ENCODE assay signal across 21 cellular contexts in the genomic region with DNA sequence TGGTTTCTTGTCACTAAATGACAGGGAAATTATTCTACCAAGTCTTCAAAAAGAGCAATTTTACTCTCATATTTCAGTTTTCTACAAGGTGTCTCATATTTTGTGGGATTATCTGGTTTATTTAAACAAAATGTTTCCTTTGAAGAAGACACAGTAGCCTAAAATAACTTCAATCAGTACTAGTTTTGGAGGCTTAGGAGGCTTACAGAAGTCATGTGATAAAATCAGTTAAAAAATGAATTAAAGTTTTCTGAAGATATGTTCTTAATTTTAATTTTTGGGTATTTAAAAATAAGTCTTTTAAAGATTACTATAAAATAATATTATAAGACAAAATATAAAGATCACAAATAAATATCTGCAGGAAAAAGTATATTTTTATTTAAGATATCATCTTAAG.
DNase-seq lines count a peak whose midpoint lies in the region; ATAC-seq, FAIRE-seq and TF ChIP-seq lines count a peak whose summit lies in the region.
"Had no signal": no experiment of that assay in that cellular context is flagged by ENCODE, and none has a peak within 500 bp of the region (broad histone marks: within the 10 kb centered on the region; RNA-seq: fewer than 3 reads in every experiment).

No MANE protein-coding gene starts in this region.

- no peak for TF ChIP-seq CTCF in HepG2 (CRISPR knock-in tag; IDR thresholded peaks at IDR 0.05)
- no peak for TF ChIP-seq CTCF in right lobe of liver (IDR thresholded peaks at IDR 0.05)
- TF ChIP-seq CTCF in kidney (IDR thresholded peaks at IDR 0.05; ENCODE audit: borderline replicate concordance, extremely low read depth, insufficient read depth), result no peak

- no peaks in the 10 kb centered on the region for H4K20me1 ChIP-seq in HepG2 (ENCODE audit: insufficient read depth, low read length)
- H4K20me1 ChIP-seq: BLaER1 had no signal

- no peak overlapping the region for H3K4me2 ChIP-seq in HepG2 (ENCODE audit: low read depth, low read length)
- H3K4me2 ChIP-seq: BLaER1 had no signal

- no peak overlapping the region for H2AFZ ChIP-seq in HepG2 (ENCODE audit: low read length)
- H2AFZ ChIP-seq: GM23248 had no signal

- no peak for FAIRE-seq in HepG2 (lab: Jason Lieb, UNC)
- peak; percentile 15 for FAIRE-seq in kidney (lab: Jason Lieb, UNC)
- peak; percentile 74 for FAIRE-seq in small intestine (lab: Jason Lieb, UNC)
- FAIRE-seq: A204.1, G401.6, GM12892, GM19239, H1 had no signal

- H3K4me3 ChIP-seq in HepG2 (replicated peaks in 1 of 3; ENCODE audit: insufficient read depth in 1 of 3, low read depth in 2 of 3, low read length in 3 of 3) (no peak overlapping the region), right lobe of liver (no peak overlapping the region), kidney (ENCODE audit: low read length in 2 of 2) (no peak overlapping the region), small intestine (ENCODE audit: low read depth in 1 of 2, low read length in 2 of 2) (no peak overlapping the region)
- H3K4me3 ChIP-seq: BLaER1, GM23248 had no signal

- POLR2A ChIA-PET in HepG2 (lab: Yijun Ruan, JAX), result no interaction called here

- TF ChIP-seq RAD21 in HepG2 (CRISPR knock-in tag; IDR thresholded peaks at IDR 0.05), result no peak

- DNase-seq in HepG2 (ENCODE audit: low spot score) (no peak), right lobe of liver (no peak), kidney (no peak), small intestine (no peak), OCI-M1 (lab: John Stamatoyannopoulos, UW) (no peak)
- DNase-seq: Caco-2; CD4-positive, CD25-positive, alpha-beta regulatory T cell; CD8-positive, alpha-beta T cell; DMS153; DND-41; GM23248; H7 had no signal

- H3K27ac ChIP-seq in HepG2 (ENCODE audit: extremely low read length, insufficient read depth, low read length) (no peak overlapping the region), right lobe of liver (no peak overlapping the region), kidney (ENCODE audit: low read depth in 2 of 2, low read length in 2 of 2) (no peak overlapping the region), small intestine (ENCODE audit: low read depth in 1 of 2, low read length in 1 of 2) (no peak overlapping the region)
- H3K27ac ChIP-seq: 22Rv1, BLaER1, C4-2B, GM23248 had no signal

- intact Hi-C loops in HepG2 (cut with micrococcal nuclease; ENCODE audit: unreplicated experiment) (no loop called here), right lobe of liver (cut with DNase I) (no loop called here), kidney (cut with DNase I) (no loop called here)

- H3K9me3 ChIP-seq in HepG2 (ENCODE audit: low read length) (no peaks in the 10 kb centered on the region; the same call in 1 of the 2 replicates), right lobe of liver (peaks cover 0 to 5% (median 0%) of the 10 kb centered on the region in 4 donors), kidney (ENCODE audit: control insufficient read depth in 1 of 2, low read length in 2 of 2) (no peaks in the 10 kb centered on the region), small intestine (ENCODE audit: control insufficient read depth, low read depth) (no peaks in the 10 kb centered on the region)

- no peaks in the 10 kb centered on the region for H3K36me3 ChIP-seq in HepG2 (replicated peaks in 1 of 2; ENCODE audit: control insufficient read depth in 1 of 2, insufficient read depth in 2 of 2, low read length in 2 of 2)
- H3K36me3 ChIP-seq in right lobe of liver, result no peaks in the 10 kb centered on the region
- no peaks in the 10 kb centered on the region for H3K36me3 ChIP-seq in kidney (ENCODE audit: control insufficient read depth in 1 of 2, insufficient read depth in 2 of 2, low read length in 2 of 2)
- H3K36me3 ChIP-seq in small intestine (ENCODE audit: control insufficient read depth in 2 of 2, insufficient read depth in 2 of 2, low read length in 2 of 2), result no peaks in the 10 kb centered on the region
- H3K36me3 ChIP-seq: BLaER1 had no signal

- no peak for TF ChIP-seq POLR2A in HepG2 (IDR thresholded peaks at IDR 0.05; ENCODE audit: insufficient read depth in 1 of 2, low read depth in 2 of 2, low read length in 2 of 2)
- no peak for TF ChIP-seq POLR2A in right lobe of liver (IDR thresholded peaks at IDR 0.05)

- no peaks in the 10 kb centered on the region for H3K79me2 ChIP-seq in HepG2 (ENCODE audit: insufficient read depth, low read length)

- ATAC-seq in HepG2 (no peak), right lobe of liver (no peak), HG03039 (IDR thresholded peaks at IDR 0.05; ENCODE audit: unreplicated experiment) (no peak)
- ATAC-seq: CD8-positive, alpha-beta T cell had no signal

- no TSS peak for BruUV-seq in HepG2 (replicated peaks; lab: Mats Ljungman, UMichigan)

- H3K4me1 ChIP-seq in HepG2 (ENCODE audit: insufficient read depth, low read length) (no peaks in the 10 kb centered on the region), right lobe of liver (no peaks in the 10 kb centered on the region), kidney (ENCODE audit: control insufficient read depth in 1 of 2, insufficient read depth in 1 of 2, low read depth in 1 of 2, low read length in 2 of 2) (no peaks in the 10 kb centered on the region), small intestine (ENCODE audit: control insufficient read depth in 2 of 2, insufficient read depth in 1 of 2, low read depth in 1 of 2, low read length in 1 of 2) (no peaks in the 10 kb centered on the region)
- H3K4me1 ChIP-seq: BLaER1, Caco-2 had no signal

- in situ Hi-C loops in HepG2 (cut with HindIII; ENCODE audit: extremely low pct_ligation_motif_present, low pct_unique_long_range_greater_than_20kb), result no loop called here

- no peaks in the 10 kb centered on the region for H3K27me3 ChIP-seq in HepG2 (ENCODE audit: control insufficient read depth in 1 of 2, insufficient read depth in 2 of 2, low read length in 2 of 2)
- no peaks in the 10 kb centered on the region for H3K27me3 ChIP-seq in right lobe of liver
- no peaks in the 10 kb centered on the region for H3K27me3 ChIP-seq in small intestine (ENCODE audit: control insufficient read depth in 2 of 2, insufficient read depth in 2 of 2, low read length in 2 of 2)
- H3K27me3 ChIP-seq: BLaER1 had no signal

- no peak overlapping the region for H3K9ac ChIP-seq in HepG2 (ENCODE audit: insufficient read depth, low read depth, low read length)
- no peak overlapping the region for H3K9ac ChIP-seq in kidney (ENCODE audit: low read length in 2 of 2)
- H3K9ac ChIP-seq: BLaER1, GM23248 had no signal

- CTCF ChIA-PET in HepG2 (lab: Yijun Ruan, JAX; ENCODE audit: low intra/inter-chr PET ratio, low total read pairs), result no interaction called here

- TF ChIP-seq EP300 in HepG2 (IDR thresholded peaks at IDR 0.05; ENCODE audit: low read depth in 2 of 2, low read length in 2 of 2) (no peak), HepG2 (CRISPR knock-in tag; IDR thresholded peaks at IDR 0.05; ENCODE audit: borderline replicate concordance) (no peak)

TF ChIP-seq in HepG2, 621 proteins besides CTCF, POLR2A, EP300 and RAD21:
- TF ChIP-seq ZNF616 (CRISPR knock-in tag; IDR thresholded peaks at IDR 0.05; ENCODE audit: low read depth) (no peak), RAD51 (IDR thresholded peaks at IDR 0.05; ENCODE audit: borderline replicate concordance) (peak; percentile 52; the same call in 1 of the 2 replicates)
